In genomic region chr16:2816751-2817495, GRCh38 we compare ENCODE assay signal across 10 cellular contexts. TPM values are rescaled to one million over a fixed set of nuclear protein-coding genes. Genes with fewer than 3 reads are reported as not detected.
A peak's percentile ranks its signal among the peaks of the same experiment; 100 is the strongest.
DNase-seq lines count a peak whose midpoint lies in the region; ATAC-seq, FAIRE-seq and TF ChIP-seq lines count a peak whose summit lies in the region.
"Had no signal": no experiment of that assay in that cellular context is flagged by ENCODE, and none has a peak within 500 bp of the region (broad histone marks: within the 10 kb centered on the region; RNA-seq: fewer than 3 reads in every experiment).

A gene with protein sequence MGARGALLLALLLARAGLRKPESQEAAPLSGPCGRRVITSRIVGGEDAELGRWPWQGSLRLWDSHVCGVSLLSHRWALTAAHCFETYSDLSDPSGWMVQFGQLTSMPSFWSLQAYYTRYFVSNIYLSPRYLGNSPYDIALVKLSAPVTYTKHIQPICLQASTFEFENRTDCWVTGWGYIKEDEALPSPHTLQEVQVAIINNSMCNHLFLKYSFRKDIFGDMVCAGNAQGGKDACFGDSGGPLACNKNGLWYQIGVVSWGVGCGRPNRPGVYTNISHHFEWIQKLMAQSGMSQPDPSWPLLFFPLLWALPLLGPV (plus strand): TSS chr16:2817237. CDS start chr16:2817269, 32 bp downstream.

- peaks cover 9% of the 10 kb centered on the region for H3K27me3 ChIP-seq in bronchial epithelial cell (ENCODE audit: control insufficient read depth, insufficient read depth, low read length)
- peaks cover 0 to 39% (median 26%) of the 10 kb centered on the region in 3 donors for H3K27me3 ChIP-seq in sigmoid colon
- H3K27me3 ChIP-seq: adrenal gland had no signal

- no peaks in the 10 kb centered on the region for H3K4me1 Mint-ChIP-seq in T-cell

- intact Hi-C loops in sigmoid colon (cut with DNase I), result no loop called here

- peak within 1 kb of the TSS in 1 of 2 donors; percentile 22 for H3K27ac Mint-ChIP-seq in T-cell

- CTCF ChIA-PET in T-cell (lab: Charles Lee), result interaction anchor here in 1 of 2 donors (0.6 kb wide), 1 partner anchor 41 kb away, joined by 4 read pairs; the partner anchor contains the start of gene PRSS22

- H3K27me3 Mint-ChIP-seq in T-cell, result peaks cover 0 to 19% of the 10 kb centered on the region in 2 donors

- ATAC-seq in T-cell (replicated peaks in 1 of 4), result peak; percentile 45 to 79 (median 56)
- ATAC-seq in GM18870 (IDR thresholded peaks at IDR 0.05; ENCODE audit: unreplicated experiment), result no peak

- no peaks in the 10 kb centered on the region for H3K9me3 Mint-ChIP-seq in T-cell

- WGBS in sigmoid colon, 2 donors, result 72 to 76% methylated on average over 46 of the region's 46 CpGs

- H3K36me3 Mint-ChIP-seq in T-cell, result no peaks in the 10 kb centered on the region

- FAIRE-seq in bronchial epithelial cell (lab: Jason Lieb, UNC), result no peak
- FAIRE-seq: H54 had no signal

- no peaks in the 10 kb centered on the region for H3K36me3 ChIP-seq in bronchial epithelial cell (ENCODE audit: control insufficient read depth, insufficient read depth, low read length)
- H3K36me3 ChIP-seq in sigmoid colon, result no peaks in the 10 kb centered on the region
- H3K36me3 ChIP-seq: adrenal gland had no signal

- H3K4me3 ChIP-seq in GM12865 (ENCODE audit: low read depth, low read length), result peak within 1 kb of the TSS; percentile 64
- no peak within 1 kb of the TSS for H3K4me3 ChIP-seq in bronchial epithelial cell (ENCODE audit: low read depth, low read length)
- H3K4me3 ChIP-seq in sigmoid colon, result peak within 1 kb of the TSS in 1 of 4 donors; percentile 18
- H3K4me3 ChIP-seq: adrenal gland had no signal

- peak; percentile 62 for DNase-seq in GM12865 (ENCODE audit: low read depth)
- DNase-seq in T-cell, result peak in 13 of 34 experiments; percentile 13 to 46 (median 26)
- no peak for DNase-seq in bronchial epithelial cell (ENCODE audit: low read depth)
- peak; percentile 63 for DNase-seq in sigmoid colon
- no peak for DNase-seq in NCI-H748 treated with DMSO at 0.1 percent for 48 hours (lab: John Stamatoyannopoulos, UW)
- DNase-seq in NCI-H1694 treated with DMSO at 0.1 percent for 48 hours (lab: John Stamatoyannopoulos, UW), result no peak
- no peak for DNase-seq in NCI-H1694 (lab: John Stamatoyannopoulos, UW)

- POLR2A ChIA-PET in T-cell (lab: Charles Lee), result no interaction called here

- TF ChIP-seq CTCF in GM12865 (IDR thresholded peaks at IDR 0.05; ENCODE audit: insufficient read depth, low read depth, low read length, missing control alignments) (peak; percentile 47), bronchial epithelial cell (IDR thresholded peaks at IDR 0.05; ENCODE audit: insufficient read depth, low read length, severe bottlenecking) (peak; percentile 7), sigmoid colon (IDR thresholded peaks at IDR 0.05) (no peak)

- no peak for TF ChIP-seq POLR2A in sigmoid colon (IDR thresholded peaks at IDR 0.05)

- H3K27ac ChIP-seq in sigmoid colon, result no peak within 1 kb of the TSS
- H3K27ac ChIP-seq: adrenal gland had no signal

- peak within 1 kb of the TSS in 1 of 3 donors; percentile 31 for H3K4me3 Mint-ChIP-seq in T-cell

- TF ChIP-seq EP300 in sigmoid colon (IDR thresholded peaks at IDR 0.05), result no peak

- H3K4me1 ChIP-seq in sigmoid colon, result no peaks in the 10 kb centered on the region
- H3K4me1 ChIP-seq: adrenal gland had no signal

- no peaks in the 10 kb centered on the region for H3K9me3 ChIP-seq in sigmoid colon
- H3K9me3 ChIP-seq: adrenal gland had no signal

RNA-seq across cellular contexts. Expression of the gene that starts here (rescaled TPM):
- total RNA-seq in T-cell (1 to 10 TPM in 4 of 5 donors, under 1 TPM in 1; 0.90 to 8.3 (median 3.3) TPM), bronchial epithelial cell (2.8 and 4.5 TPM in 2 replicates), sigmoid colon (not detected)
- under 1 TPM in 1 of 3 donors, not detected in 2; 0.58 TPM for polyA plus RNA-seq in sigmoid colon

Comparison
In these comparisons a context has a peak if more than half of its experiments do, and no peak if none do; other contexts are left out.
1. Peak in DNase-seq in sigmoid colon; RNA of the gene not detected or under 1 TPM.
2. CTCF ChIP-seq: peak in GM12865 (single experiment) and bronchial epithelial cell (single experiment); none in sigmoid colon (0 of 4).